ENCODE assay signal across 20 cellular contexts in the genomic region with DNA sequence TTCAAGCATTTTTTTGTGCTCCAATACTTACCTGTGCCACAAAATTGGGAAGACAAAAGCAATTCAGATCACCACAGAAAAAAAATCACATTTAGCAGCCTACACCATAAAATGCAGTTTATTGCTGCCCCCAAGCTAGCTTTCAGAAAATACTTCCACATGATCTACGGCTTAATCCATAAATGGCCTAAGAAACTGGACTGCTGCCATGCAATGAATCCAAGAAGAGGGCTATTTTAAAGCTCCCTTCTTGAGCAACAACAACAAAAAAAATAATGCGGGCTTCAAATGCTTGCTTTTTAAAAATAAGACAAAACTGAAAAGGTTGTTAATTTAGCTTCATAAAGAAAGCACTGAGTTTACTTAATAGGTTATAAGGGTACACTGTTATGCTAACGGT.
DNase-seq lines count a peak whose midpoint lies in the region; ATAC-seq and TF ChIP-seq lines count a peak whose summit lies in the region.
"Had no signal": no experiment of that assay in that cellular context is flagged by ENCODE, and none has a peak within 500 bp of the region (broad histone marks: within the 10 kb centered on the region; RNA-seq: fewer than 3 reads in every experiment).

No MANE protein-coding gene starts in this region.

- no peak for ATAC-seq in HG03442 (IDR thresholded peaks at IDR 0.05; ENCODE audit: unreplicated experiment)
- ATAC-seq: Panc1 had no signal

- no peaks in the 10 kb centered on the region for H3K36me3 ChIP-seq in adipocyte (ENCODE audit: control insufficient read depth, insufficient read depth, low read length, severe bottlenecking)
- H3K36me3 ChIP-seq: BE2C, SJCRH30 had no signal

- H3K27ac ChIP-seq in dorsolateral prefrontal cortex: no peak overlapping the region
- H3K27ac ChIP-seq: 22Rv1, SJCRH30 had no signal

- H3K4me1 ChIP-seq in adipocyte (ENCODE audit: control insufficient read depth, insufficient read depth, low read length): peaks cover 3% of the 10 kb centered on the region
- H3K4me1 ChIP-seq: BE2C, SJCRH30 had no signal

- peak; percentile 13 for DNase-seq in NCI-H82 (lab: John Stamatoyannopoulos, UW)
- DNase-seq in NCI-H82 treated with DMSO at 0.1 percent for 48 hours (lab: John Stamatoyannopoulos, UW; ENCODE audit: unreplicated experiment): no peak
- DNase-seq in adipocyte (ENCODE audit: low read depth): peak; percentile 50
- peak; percentile 4 for DNase-seq in iris pigment epithelial cell (ENCODE audit: low read depth)
- DNase-seq in superior temporal gyrus (ENCODE audit: extremely low spot score): peak; percentile 25
- DNase-seq in HT-29 (ENCODE audit: low spot score): no peak
- DNase-seq in dorsolateral prefrontal cortex: no peak
- DNase-seq: BE2C; CD4-positive, CD25-positive, alpha-beta regulatory T cell; COR-L47; GDM1; H9; NCI-H1417; NCI-H187 treated with DMSO at 0.1 percent for 48 hours; NCI-H345; NCI-H526 treated with DMSO at 0.1 percent for 48 hours; SJCRH30 had no signal

- no peaks in the 10 kb centered on the region for H3K9me3 ChIP-seq in adipocyte (ENCODE audit: control insufficient read depth, low read length)
- H3K9me3 ChIP-seq: BE2C, SJCRH30 had no signal

- no peak overlapping the region for H3K4me3 ChIP-seq in adipocyte (ENCODE audit: low read length)
- H3K4me3 ChIP-seq in dorsolateral prefrontal cortex: no peak overlapping the region
- H3K4me3 ChIP-seq: SJCRH30 had no signal

- H3K27me3 ChIP-seq in adipocyte (replicated peaks; ENCODE audit: control insufficient read depth, insufficient read depth, low read length): peaks cover 4% of the 10 kb centered on the region
- no peaks in the 10 kb centered on the region for H3K27me3 ChIP-seq in dorsolateral prefrontal cortex
- H3K27me3 ChIP-seq: BE2C, SJCRH30 had no signal

- H3K9ac ChIP-seq in adipocyte (ENCODE audit: low read length): no peak overlapping the region

- intact Hi-C loops in dorsolateral prefrontal cortex (cut with DNase I): no loop called here

- TF ChIP-seq CTCF in dorsolateral prefrontal cortex (IDR thresholded peaks at IDR 0.05 in 54 of 56, conservative IDR thresholded peaks at IDR 0.05 in 2 of 56; ENCODE audit: low read depth in 1 of 56, partially characterized antibody in 56 of 56): no peak

Comparison
In these comparisons a context has a peak if more than half of its experiments do, and no peak if none do; other contexts are left out.
1. DNase-seq: peak in NCI-H82 (single experiment), adipocyte (single experiment), iris pigment epithelial cell (single experiment) and superior temporal gyrus (single experiment); none in NCI-H82 treated with DMSO at 0.1 percent for 48 hours (single experiment), HT-29 (single experiment) and dorsolateral prefrontal cortex (0 of 10).